In genomic region chr12:127108360-127109215, GRCh38 we compare ENCODE assay signal across 8 cellular contexts.
DNase-seq lines count a peak whose midpoint lies in the region; ATAC-seq and TF ChIP-seq lines count a peak whose summit lies in the region.

No MANE protein-coding gene starts in this region.

- WGBS in IMR-90 (ENCODE audit: extremely low coverage in 2 of 2, insufficient read length in 1 of 2), 2 experiments, result 0% methylated on average over 2 of the region's 7 CpGs; no CpG with 5 or more reads in 1 of the 2 experiments
- whole genome bisulfite sequencing in iPS DF 6.9 (ENCODE audit: insufficient coverage, insufficient read length), result no CpG with 5 or more reads among the region's 7 CpGs

- no peak overlapping the region for H3K27ac ChIP-seq in IMR-90 (ENCODE audit: insufficient read depth, low read length)
- no peak overlapping the region for H3K27ac ChIP-seq in iPS DF 6.9 (ENCODE audit: low read length)

- no peak overlapping the region for H3K9ac ChIP-seq in IMR-90 (ENCODE audit: low read depth, low read length)

- no peak overlapping the region for H2AFZ ChIP-seq in IMR-90 (replicated peaks; ENCODE audit: low read length, poor library complexity)

- H3K79me1 ChIP-seq in IMR-90 (ENCODE audit: low read depth in 1 of 2, low read length in 2 of 2), result no peaks in the 10 kb centered on the region

- H2AK5ac ChIP-seq in IMR-90 (ENCODE audit: low read depth, low read length), result no peak overlapping the region

- H3K4me2 ChIP-seq in IMR-90 (ENCODE audit: low read depth, low read length), result no peak overlapping the region

- H2BK15ac ChIP-seq in IMR-90 (ENCODE audit: low read depth, low read length), result no peak overlapping the region

- no peak overlapping the region for H3K18ac ChIP-seq in IMR-90 (ENCODE audit: low read depth, low read length)

- ATAC-seq in GM21390 (IDR thresholded peaks at IDR 0.05; ENCODE audit: unreplicated experiment), result peak; percentile 85
- ATAC-seq in IMR-90 (ENCODE audit: low read depth), result no peak

- no peak overlapping the region for H2BK120ac ChIP-seq in IMR-90 (ENCODE audit: low read depth, low read length)

- H3K56ac ChIP-seq in IMR-90 (ENCODE audit: extremely low read depth, insufficient read depth, low read length), result no peak overlapping the region

- CTCF ChIA-PET in IMR-90 (lab: Yijun Ruan, JAX), result interaction anchor here (0.9 to 2.1 kb wide), 7 partner anchors 10 to 569 kb away, joined by 3 to 22 read pairs (median 4); no protein-coding TSS in a partner anchor

- TF ChIP-seq POLR2A in IMR-90 (IDR thresholded peaks at IDR 0.05; ENCODE audit: low read depth, low read length), result no peak

- dilution Hi-C loops in IMR-90 (cut with HindIII; ENCODE audit: low sequenced_read_pairs, unreplicated experiment), result no loop called here

- H3K4ac ChIP-seq in IMR-90 (ENCODE audit: low read depth, low read length), result no peak overlapping the region

- no peak overlapping the region for H4K5ac ChIP-seq in IMR-90 (ENCODE audit: low read depth, low read length)

- H3K27me3 ChIP-seq in IMR-90 (ENCODE audit: control insufficient read depth, insufficient read depth, low read length) (no peaks in the 10 kb centered on the region), iPS DF 6.9 (ENCODE audit: control insufficient read depth, insufficient read depth, low read length) (no peaks in the 10 kb centered on the region)

- H4K91ac ChIP-seq in IMR-90 (ENCODE audit: insufficient read depth, low read depth, low read length), result no peak overlapping the region

- H3K9me1 ChIP-seq in IMR-90 (ENCODE audit: insufficient read depth, low read length), result no peaks in the 10 kb centered on the region

- no peak overlapping the region for H3K14ac ChIP-seq in IMR-90 (replicated peaks; ENCODE audit: low read depth, low read length)

- H3K9me3 ChIP-seq in IMR-90 (ENCODE audit: control insufficient read depth, insufficient read depth, low read length) (no peaks in the 10 kb centered on the region; the same call in 1 of the 2 replicates), iPS DF 6.9 (ENCODE audit: control insufficient read depth, insufficient read depth, low read length) (no peaks in the 10 kb centered on the region)

- H3K4me1 ChIP-seq in IMR-90 (ENCODE audit: control insufficient read depth, insufficient read depth, low read length) (no peaks in the 10 kb centered on the region), iPS DF 6.9 (ENCODE audit: control insufficient read depth, insufficient read depth, low read length) (no peaks in the 10 kb centered on the region)

- no peak overlapping the region for H3K23ac ChIP-seq in IMR-90 (ENCODE audit: low read depth, low read length)

- in situ Hi-C loops in IMR-90 (cut with MboI; ENCODE audit: low sequenced_read_pairs), result loop anchor here (5.0 kb wide), 1 partner anchor 184 kb away; no protein-coding TSS in a partner anchor

- no peaks in the 10 kb centered on the region for H3K36me3 ChIP-seq in IMR-90 (ENCODE audit: control insufficient read depth, insufficient read depth, low read length)
- H3K36me3 ChIP-seq in iPS DF 6.9 (ENCODE audit: control insufficient read depth, insufficient read depth, low read length), result no peaks in the 10 kb centered on the region

- TF ChIP-seq RAD21 in IMR-90 (IDR thresholded peaks at IDR 0.05; ENCODE audit: low read length), result peak; percentile 61

- DNase-seq in Daoy (ENCODE audit: low read depth) (peak; percentile 67), IMR-90 (peak; percentile 42), SKM-1 (lab: John Stamatoyannopoulos, UW; ENCODE audit: unreplicated experiment) (peak; percentile 2), astrocyte of the hippocampus (ENCODE audit: low read depth, low spot score) (peak; percentile 80), iPS DF 6.9 (ENCODE audit: low read depth, low spot score) (peak; percentile 29), NCI-H187 treated with DMSO at 0.1 percent for 48 hours (lab: John Stamatoyannopoulos, UW) (no peak)
- peak; percentile 18 to 22 for DNase-seq in stimulated activated CD4-positive, alpha-beta T cell treated with anti-CD3 and anti-CD28 coated beads, Interleukin-1b, Interleukin-23, amount 100 ng/mL, for 4 hours (ENCODE audit: low read depth in 2 of 2)

- H2BK20ac ChIP-seq in IMR-90 (ENCODE audit: low read depth, low read length), result no peak overlapping the region

- no peak overlapping the region for H3K4me3 ChIP-seq in IMR-90 (ENCODE audit: insufficient read depth, low read depth, low read length)
- H3K4me3 ChIP-seq in iPS DF 6.9 (ENCODE audit: low read length), result no peak overlapping the region

- POLR2A ChIA-PET in IMR-90 (lab: Charles Lee; ENCODE audit: unreplicated experiment), result no interaction called here

- peak; percentile 51 for TF ChIP-seq CTCF in IMR-90 (conservative IDR thresholded peaks at IDR 0.05; ENCODE audit: low read depth, low read length)

- BruUV-seq in IMR-90 (replicated peaks; lab: Mats Ljungman, UMichigan), result no TSS peak

- intact Hi-C loops in IMR-90 (cut with micrococcal nuclease), result loop anchor here (2.0 kb wide), 1 partner anchor 272 kb away; no protein-coding TSS in a partner anchor

- no peaks in the 10 kb centered on the region for H4K20me1 ChIP-seq in IMR-90 (ENCODE audit: insufficient read depth, low read length)

- no peak overlapping the region for H2AK9ac ChIP-seq in IMR-90 (replicated peaks; ENCODE audit: low read depth, low read length, poor library complexity)

- H2BK5ac ChIP-seq in IMR-90 (ENCODE audit: low read depth, low read length, poor library complexity, severe bottlenecking), result no peak overlapping the region

- no peak overlapping the region for H4K8ac ChIP-seq in IMR-90 (ENCODE audit: low read depth in 2 of 2, low read length in 2 of 2)

TF ChIP-seq in IMR-90, 13 proteins besides CTCF, POLR2A, EP300 and RAD21:
- TF ChIP-seq SMC3 (IDR thresholded peaks at IDR 0.05; ENCODE audit: low read depth, low read length) (peak; percentile 74), ELK1 (IDR thresholded peaks at IDR 0.05; ENCODE audit: borderline replicate concordance, low read depth, low read length) (no peak), MAFK (IDR thresholded peaks at IDR 0.05; ENCODE audit: low read depth, low read length) (no peak), CEBPB (IDR thresholded peaks at IDR 0.05; ENCODE audit: low read depth, low read length) (peak; percentile 49), RFX5 (IDR thresholded peaks at IDR 0.05; ENCODE audit: low read depth, low read length) (no peak), MAZ (IDR thresholded peaks at IDR 0.05; ENCODE audit: borderline replicate concordance, low read depth, low read length) (no peak), MXI1 (IDR thresholded peaks at IDR 0.05; ENCODE audit: borderline replicate concordance, low read depth, low read length) (no peak)
- TF ChIP-seq, protein P1, sequence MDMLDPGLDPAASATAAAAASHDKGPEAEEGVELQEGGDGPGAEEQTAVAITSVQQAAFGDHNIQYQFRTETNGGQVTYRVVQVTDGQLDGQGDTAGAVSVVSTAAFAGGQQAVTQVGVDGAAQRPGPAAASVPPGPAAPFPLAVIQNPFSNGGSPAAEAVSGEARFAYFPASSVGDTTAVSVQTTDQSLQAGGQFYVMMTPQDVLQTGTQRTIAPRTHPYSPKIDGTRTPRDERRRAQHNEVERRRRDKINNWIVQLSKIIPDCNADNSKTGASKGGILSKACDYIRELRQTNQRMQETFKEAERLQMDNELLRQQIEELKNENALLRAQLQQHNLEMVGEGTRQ (IDR thresholded peaks at IDR 0.05; ENCODE audit: low read depth, low read length), result no peak
TF ChIP-seq in IMR-90: peak in this region for 2.
